4 cellular contexts compared by ENCODE assay signal in genomic region chr6:155488197-155488596, GRCh38. TPM values are rescaled to one million over a fixed set of nuclear protein-coding genes. Genes with fewer than 3 reads are reported as not detected.
"Had no signal": no experiment of that assay in that cellular context is flagged by ENCODE, and none has a peak within 500 bp of the region (broad histone marks: within the 10 kb centered on the region; RNA-seq: fewer than 3 reads in every experiment).

No MANE protein-coding gene starts in this region.

RNA-seq across cellular contexts. Expression of gene NOX3, which starts 32.6 kb away (rescaled TPM):
- total RNA-seq: HT-29, HT1080, K562 had no signal
- polyA plus RNA-seq: IgD-negative memory B cell, K562 had no signal
